In the genomic region with DNA sequence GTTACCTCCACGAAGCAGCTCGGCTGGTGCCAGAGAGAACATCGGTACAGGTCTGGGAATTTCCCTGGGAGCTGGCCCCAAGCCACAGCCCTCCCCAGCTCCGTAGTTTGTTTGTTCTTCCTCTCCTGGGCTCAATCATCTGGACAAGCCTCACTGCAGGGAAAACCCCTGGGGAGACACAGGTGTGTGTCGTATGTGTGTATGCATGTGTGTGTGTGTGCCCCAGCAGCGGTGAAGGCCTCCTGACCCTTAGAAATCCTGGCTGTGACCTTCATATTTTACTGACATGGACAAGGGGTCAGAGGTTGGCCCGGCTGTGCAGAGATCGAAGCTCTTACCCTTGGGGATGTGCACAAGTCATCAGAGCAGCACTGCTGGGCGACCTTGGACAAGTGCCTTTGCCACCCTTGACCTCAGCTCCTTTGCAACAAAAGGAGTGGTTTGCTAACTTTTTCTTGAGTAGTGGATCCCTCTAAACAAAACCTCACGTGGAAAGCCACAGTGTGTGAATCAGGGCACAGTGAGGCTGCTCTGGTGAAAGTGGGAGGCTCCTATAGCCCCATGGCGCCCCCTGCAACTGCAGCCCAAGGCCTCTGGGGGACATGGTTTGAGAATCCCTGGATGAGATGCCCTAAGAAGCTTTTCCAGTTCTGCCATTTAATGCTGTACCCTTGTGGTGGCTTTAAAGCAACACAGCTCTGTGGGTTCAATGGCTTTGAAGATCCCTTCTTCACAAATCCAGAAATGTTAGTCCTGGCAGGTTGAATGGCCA, we compare ENCODE assay signal across 12 cellular contexts. TPM values are rescaled to one million over a fixed set of nuclear protein-coding genes. Genes with fewer than 3 reads are reported as not detected.
A peak's percentile ranks its signal among the peaks of the same experiment; 100 is the strongest.
DNase-seq lines count a peak whose midpoint lies in the region; ATAC-seq and TF ChIP-seq lines count a peak whose summit lies in the region.
"Had no signal": no experiment of that assay in that cellular context is flagged by ENCODE, and none has a peak within 500 bp of the region (broad histone marks: within the 10 kb centered on the region; RNA-seq: fewer than 3 reads in every experiment).

No MANE protein-coding gene starts in this region.

- H3K9me3 ChIP-seq in H9 (ENCODE audit: control insufficient read depth, low read depth, low read length) (no peaks in the 10 kb centered on the region), SK-N-SH (no peaks in the 10 kb centered on the region)
- H3K9me3 ChIP-seq: gastroesophageal sphincter had no signal

- H3K36me3 Mint-ChIP-seq in H9 (ENCODE audit: insufficient read depth in 1 of 3, low read depth in 3 of 3): peaks cover 7 to 35% (median 32%) of the 10 kb centered on the region in 3 experiments; a peak in 6 of 7 replicates
- H3K36me3 Mint-ChIP-seq in stimulated activated effector memory CD8-positive, alpha-beta T cell treated with anti-CD3 and anti-CD28 coated beads, Interleukin-12 subunit alpha, Interleukin-12 subunit beta, amount 100 ng/mL, for 72 hours: peaks cover 6% of the 10 kb centered on the region

- peaks cover 5% of the 10 kb centered on the region for H3K23me2 ChIP-seq in H9 (ENCODE audit: insufficient read length, low read depth, low read length, poor library complexity, severe bottlenecking)

- H4K91ac ChIP-seq in H9 (ENCODE audit: insufficient read length, low read depth, low read length): no peak overlapping the region

- H2BK120ac ChIP-seq in H9 (ENCODE audit: low read depth, low read length, poor library complexity, severe bottlenecking): no peak overlapping the region

- H3K56ac ChIP-seq in H9 (ENCODE audit: insufficient read length, low read depth, low read length): no peak overlapping the region

- no peak overlapping the region for H2AFZ ChIP-seq in H9 (ENCODE audit: low read length)
- no peak overlapping the region for H2AFZ ChIP-seq in SK-N-SH (ENCODE audit: low read depth)

- TF ChIP-seq RAD21 in SK-N-SH (IDR thresholded peaks at IDR 0.05; ENCODE audit: low read length): no peak

- H3K4me1 ChIP-seq in H9 (ENCODE audit: insufficient read depth, low read length) (no peaks in the 10 kb centered on the region; the same call in 1 of the 2 replicates), SK-N-SH (ENCODE audit: control insufficient read depth in 1 of 2, insufficient read depth in 2 of 2, low read depth in 1 of 2, low read length in 1 of 2) (peaks cover 0 to 1% of the 10 kb centered on the region in 2 experiments; a peak in 1 of 4 replicates)

- TF ChIP-seq EP300 in SK-N-SH (IDR thresholded peaks at IDR 0.05; ENCODE audit: borderline replicate concordance in 1 of 2, low read depth in 1 of 2, low read length in 1 of 2): no peak

- no peak overlapping the region for H2BK5ac ChIP-seq in H9 (ENCODE audit: insufficient read length, low read length)

- no peak overlapping the region for H3T11ph ChIP-seq in H9 (ENCODE audit: low read length)

- no peaks in the 10 kb centered on the region for H3K79me1 ChIP-seq in H9 (ENCODE audit: insufficient read depth, low read depth, low read length, poor library complexity, severe bottlenecking)

- H3K18ac ChIP-seq in H9 (ENCODE audit: insufficient read length, low read depth, low read length): no peak overlapping the region

- ATAC-seq in left lobe of liver (peak; percentile 43), GM21825 (IDR thresholded peaks at IDR 0.05; ENCODE audit: unreplicated experiment) (no peak)
- ATAC-seq in stimulated activated effector memory CD8-positive, alpha-beta T cell treated with anti-CD3 and anti-CD28 coated beads, Interleukin-12 subunit alpha, Interleukin-12 subunit beta, amount 100 ng/mL, for 72 hours: no peak
- ATAC-seq: gastroesophageal sphincter had no signal

- H4K5ac ChIP-seq in H9 (ENCODE audit: insufficient read length, low read depth, low read length): no peak overlapping the region

- H3K27me3 ChIP-seq in H9 (ENCODE audit: insufficient read depth, low read length) (no peaks in the 10 kb centered on the region), SK-N-SH (ENCODE audit: insufficient read depth) (peaks cover 18% of the 10 kb centered on the region; the same call in 1 of the 2 replicates)

- no peak overlapping the region for H2BK12ac ChIP-seq in H9 (ENCODE audit: insufficient read length, low read depth, low read length)

- DNase-seq in DMS79 (lab: John Stamatoyannopoulos, UW) (peak; percentile 87), H9 (peak; percentile 61), SK-N-SH (peak; percentile 43), left lobe of liver (ENCODE audit: low spot score) (peak; percentile 47), LoVo (ENCODE audit: low spot score) (no peak), OCI-M2 (lab: John Stamatoyannopoulos, UW; ENCODE audit: unreplicated experiment) (no peak)
- no peak for DNase-seq in stimulated activated effector memory CD8-positive, alpha-beta T cell treated with anti-CD3 and anti-CD28 coated beads, Interleukin-12 subunit alpha, Interleukin-12 subunit beta, amount 100 ng/mL, for 72 hours (ENCODE audit: low spot score in 2 of 2)
- DNase-seq: activated naive CD4-positive, alpha-beta T cell treated with Interleukin-2 at 50 U/mL for 16 hours; occipital lobe; OCI-M1 had no signal

- no peak overlapping the region for H4K8ac ChIP-seq in H9 (replicated peaks; ENCODE audit: insufficient read length, low read depth, low read length)

- no peak overlapping the region for H3K23ac ChIP-seq in H9 (ENCODE audit: insufficient read length, low read depth, low read length)

- H3K79me2 ChIP-seq in H9 (ENCODE audit: insufficient read depth, low read length): no peaks in the 10 kb centered on the region
- no peaks in the 10 kb centered on the region for H3K79me2 ChIP-seq in SK-N-SH (ENCODE audit: insufficient read depth)

- no CpG with 5 or more reads among the region's 11 CpGs for WGBS in H9 (ENCODE audit: extremely low coverage, insufficient read length, low lambda C conversion rate)
- 63% methylated on average over 8 of the region's 11 CpGs for WGBS in SK-N-SH (ENCODE audit: low lambda C conversion rate)

- no peaks in the 10 kb centered on the region for H3K36me3 ChIP-seq in SK-N-SH (replicated peaks in 1 of 2; ENCODE audit: control insufficient read depth in 1 of 2, insufficient read depth in 2 of 2, low read length in 1 of 2)
- H3K36me3 ChIP-seq: gastroesophageal sphincter had no signal

- no peaks in the 10 kb centered on the region for H4K20me1 ChIP-seq in H9 (ENCODE audit: control insufficient read depth, insufficient read depth, insufficient read length)
- no peaks in the 10 kb centered on the region for H4K20me1 ChIP-seq in SK-N-SH (ENCODE audit: insufficient read depth)

- H3K27ac Mint-ChIP-seq in H9: peak overlapping the region; percentile 55 to 87 (median 83); a peak in 2 of 7 replicates
- no peak overlapping the region for H3K27ac Mint-ChIP-seq in stimulated activated effector memory CD8-positive, alpha-beta T cell treated with anti-CD3 and anti-CD28 coated beads, Interleukin-12 subunit alpha, Interleukin-12 subunit beta, amount 100 ng/mL, for 72 hours

- H2BK15ac ChIP-seq in H9 (ENCODE audit: low read depth, low read length): no peak overlapping the region

- H3K4me1 Mint-ChIP-seq in H9: peaks cover 42 to 46% of the 10 kb centered on the region in 2 experiments
- peaks cover 7% of the 10 kb centered on the region for H3K4me1 Mint-ChIP-seq in stimulated activated effector memory CD8-positive, alpha-beta T cell treated with anti-CD3 and anti-CD28 coated beads, Interleukin-12 subunit alpha, Interleukin-12 subunit beta, amount 100 ng/mL, for 72 hours

- H2AK5ac ChIP-seq in H9 (ENCODE audit: insufficient read length, low read length): no peak overlapping the region

- POLR2A ChIA-PET in SK-N-SH (lab: Yijun Ruan, JAX): no interaction called here

- no peaks in the 10 kb centered on the region; a peak in 1 of 5 replicates for H3K9me3 Mint-ChIP-seq in H9
- no peaks in the 10 kb centered on the region for H3K9me3 Mint-ChIP-seq in stimulated activated effector memory CD8-positive, alpha-beta T cell treated with anti-CD3 and anti-CD28 coated beads, Interleukin-12 subunit alpha, Interleukin-12 subunit beta, amount 100 ng/mL, for 72 hours

- no peak overlapping the region for H2BK20ac ChIP-seq in H9 (ENCODE audit: low read depth, low read length, poor library complexity, severe bottlenecking)

- no peaks in the 10 kb centered on the region for H3K9me2 ChIP-seq in SK-N-SH

- peak; percentile 72 for TF ChIP-seq CTCF in H9 (conservative IDR thresholded peaks at IDR 0.05)
- TF ChIP-seq CTCF in SK-N-SH (IDR thresholded peaks at IDR 0.05): peak; percentile 42; the same call in 1 of the 2 replicates

- CTCF ChIA-PET in SK-N-SH (lab: Yijun Ruan, JAX): interaction anchor here (0.7 to 9.5 kb wide), 10 partner anchors 10 to 259 kb away, joined by 3 to 72 read pairs (median 3); no protein-coding TSS in a partner anchor

- H3K4me2 ChIP-seq in H9 (ENCODE audit: insufficient read depth, insufficient read length, low read length) (no peak overlapping the region), SK-N-SH (no peak overlapping the region)

- no peak overlapping the region; the same call in 1 of the 2 replicates for H3K4ac ChIP-seq in H9 (ENCODE audit: low read depth, low read length)

- H3K27ac ChIP-seq in H9 (ENCODE audit: insufficient read length, low read depth, low read length) (no peak overlapping the region), SK-N-SH (ENCODE audit: low read depth in 2 of 2, low read length in 1 of 2) (no peak overlapping the region)
- H3K27ac ChIP-seq: gastroesophageal sphincter had no signal

- 0 out of 5 replicates have a peak overlapping the region, but pooled peaks of 1 of the 2 experiments have one; percentile 17 for H3K4me3 Mint-ChIP-seq in H9
- H3K4me3 Mint-ChIP-seq in stimulated activated effector memory CD8-positive, alpha-beta T cell treated with anti-CD3 and anti-CD28 coated beads, Interleukin-12 subunit alpha, Interleukin-12 subunit beta, amount 100 ng/mL, for 72 hours: no peak overlapping the region

- H3K14ac ChIP-seq in H9 (ENCODE audit: insufficient read depth, low read length): no peak overlapping the region

- H3K4me3 ChIP-seq in SK-N-SH (ENCODE audit: low read depth in 2 of 2, low read length in 1 of 2): no peak overlapping the region
- H3K4me3 ChIP-seq: gastroesophageal sphincter had no signal

- H3K27me3 Mint-ChIP-seq in H9 (ENCODE audit: low read depth): no peaks in the 10 kb centered on the region; the same call in 1 of the 2 replicates

- no peaks in the 10 kb centered on the region for H3F3A ChIP-seq in SK-N-SH (replicated peaks; ENCODE audit: insufficient read depth)

- H3K9ac ChIP-seq in H9 (ENCODE audit: extremely low read depth, insufficient read length, low read length) (no peak overlapping the region), SK-N-SH (no peak overlapping the region)

RNA-seq across cellular contexts. Expression of a gene that starts 12.3 kb away (rescaled TPM):
- 0.13 TPM in 1 of 2 replicates, not detected in the other for total RNA-seq in H9 (2021)
- 0.03 and 0.05 TPM in 2 replicates for polyA plus RNA-seq in SK-N-SH (2012; rRNA removed)
- polyA plus RNA-seq in SK-N-SH (2012; cell fraction: cytosol; rRNA removed): not detected in 2 replicates
- polyA plus RNA-seq in SK-N-SH (2012; cell fraction: nucleus; rRNA removed): 0.02 TPM in 2 replicates
- 2.9 TPM for total RNA-seq in left lobe of liver
- total RNA-seq: occipital lobe had no signal

RNA-seq across cellular contexts. Expression of a gene that starts 31.9 kb away (rescaled TPM):
- total RNA-seq in H9 (2021) (8.9 and 9.6 TPM in 2 replicates), left lobe of liver (4.5 TPM)
- 0.29 and 0.30 TPM in 2 replicates for polyA plus RNA-seq in SK-N-SH (2012; rRNA removed)
- 0.14 and 0.20 TPM in 2 replicates for polyA plus RNA-seq in SK-N-SH (2012; cell fraction: cytosol; rRNA removed)
- polyA plus RNA-seq in SK-N-SH (2012; cell fraction: nucleus; rRNA removed): 0.13 and 0.16 TPM in 2 replicates

RNA-seq across cellular contexts. Expression of a gene that starts 43.3 kb away (rescaled TPM):
- total RNA-seq in H9 (2021): 0.07 and 0.11 TPM in 2 replicates
- polyA plus RNA-seq in SK-N-SH (2012; rRNA removed): 0.02 and 0.05 TPM in 2 replicates
- polyA plus RNA-seq in SK-N-SH (2012; cell fraction: cytosol; rRNA removed): 0.04 and 0.05 TPM in 2 replicates
- polyA plus RNA-seq in SK-N-SH (2012; cell fraction: nucleus; rRNA removed): 0.08 TPM in 2 replicates
- total RNA-seq in left lobe of liver: 0.08 TPM

Comparison
In these comparisons a context has a peak if more than half of its experiments do, and no peak if none do; other contexts are left out.
1. DNase-seq: peak in DMS79 (single experiment), H9 (single experiment), SK-N-SH (single experiment) and left lobe of liver (single experiment); none in LoVo (single experiment), OCI-M2 (single experiment) and stimulated activated effector memory CD8-positive, alpha-beta T cell treated with anti-CD3 and anti-CD28 coated beads, Interleukin-12 subunit alpha, Interleukin-12 subunit beta, amount 100 ng/mL, for 72 hours (0 of 2).